In the genomic region with DNA sequence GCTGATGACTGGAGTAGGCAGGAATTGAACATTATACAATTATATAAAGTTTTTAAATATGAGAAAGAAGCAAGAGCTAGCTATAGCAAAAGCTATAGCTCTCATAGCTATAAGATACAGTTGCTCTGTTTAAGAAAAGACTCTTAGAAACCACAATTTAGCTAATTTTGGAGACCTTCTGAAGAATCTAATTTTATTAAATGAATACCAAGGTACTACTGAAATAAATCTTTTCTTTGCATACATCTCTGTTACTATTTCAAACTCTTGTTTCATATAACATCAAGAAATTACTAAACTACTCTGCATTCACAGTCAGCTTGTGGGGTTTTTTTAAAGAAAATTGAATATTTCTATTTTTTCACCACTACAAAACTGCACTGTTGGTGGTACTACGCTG, we compare ENCODE assay signal across 1 cellular context.
TF ChIP-seq lines count a peak whose summit lies in the region.

No MANE protein-coding gene starts in this region.

TF ChIP-seq in GM12878, 131 proteins besides CTCF, POLR2A, EP300 and RAD21 (continued from another document):
- TF ChIP-seq, protein P1, sequence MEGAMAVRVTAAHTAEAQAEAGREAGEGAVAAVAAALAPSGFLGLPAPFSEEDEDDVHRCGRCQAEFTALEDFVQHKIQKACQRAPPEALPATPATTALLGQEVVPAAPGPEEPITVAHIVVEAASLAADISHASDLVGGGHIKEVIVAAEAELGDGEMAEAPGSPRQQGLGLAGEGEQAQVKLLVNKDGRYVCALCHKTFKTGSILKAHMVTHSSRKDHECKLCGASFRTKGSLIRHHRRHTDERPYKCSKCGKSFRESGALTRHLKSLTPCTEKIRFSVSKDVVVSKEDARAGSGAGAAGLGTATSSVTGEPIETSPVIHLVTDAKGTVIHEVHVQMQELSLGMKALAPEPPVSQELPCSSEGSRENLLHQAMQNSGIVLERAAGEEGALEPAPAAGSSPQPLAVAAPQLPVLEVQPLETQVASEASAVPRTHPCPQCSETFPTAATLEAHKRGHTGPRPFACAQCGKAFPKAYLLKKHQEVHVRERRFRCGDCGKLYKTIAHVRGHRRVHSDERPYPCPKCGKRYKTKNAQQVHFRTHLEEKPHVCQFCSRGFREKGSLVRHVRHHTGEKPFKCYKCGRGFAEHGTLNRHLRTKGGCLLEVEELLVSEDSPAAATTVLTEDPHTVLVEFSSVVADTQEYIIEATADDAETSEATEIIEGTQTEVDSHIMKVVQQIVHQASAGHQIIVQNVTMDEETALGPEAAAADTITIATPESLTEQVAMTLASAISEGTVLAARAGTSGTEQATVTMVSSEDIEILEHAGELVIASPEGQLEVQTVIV (IDR thresholded peaks at IDR 0.05; ENCODE audit: borderline replicate concordance, partially characterized antibody), result no peak
- TF ChIP-seq CBX3 (IDR thresholded peaks at IDR 0.05; ENCODE audit: borderline replicate concordance, low read depth), result no peak
- TF ChIP-seq BCL11A (IDR thresholded peaks at IDR 0.05; ENCODE audit: low read depth, low read length), result no peak
- TF ChIP-seq KLF5 (IDR thresholded peaks at IDR 0.05; ENCODE audit: partially characterized antibody), result no peak
- TF ChIP-seq ZNF217 (IDR thresholded peaks at IDR 0.05), result 0 out of 2 replicates have a peak, but pooled peaks have one; percentile 20
- TF ChIP-seq NFXL1 (IDR thresholded peaks at IDR 0.05; ENCODE audit: borderline replicate concordance), result no peak
- TF ChIP-seq ZSCAN29 (IDR thresholded peaks at IDR 0.05), result no peak
- no peak for TF ChIP-seq ZNF24 (IDR thresholded peaks at IDR 0.05)
- peak; percentile 83 for TF ChIP-seq MEF2A (IDR thresholded peaks at IDR 0.05; ENCODE audit: insufficient read depth, low read depth, low read length)
- TF ChIP-seq MYB (IDR thresholded peaks at IDR 0.05; ENCODE audit: borderline replicate concordance, low read depth, low read length), result no peak
- TF ChIP-seq KAT2A (conservative IDR thresholded peaks at IDR 0.05; ENCODE audit: control insufficient read depth, low read depth, low read length), result no peak
- no peak for TF ChIP-seq NR2C2 (IDR thresholded peaks at IDR 0.05; ENCODE audit: borderline replicate concordance, control insufficient read depth, insufficient read length, low read depth)
- TF ChIP-seq CBFB (IDR thresholded peaks at IDR 0.05; ENCODE audit: low read depth), result no peak
- peak; percentile 78 for TF ChIP-seq NFIC (IDR thresholded peaks at IDR 0.05; ENCODE audit: low read depth, low read length)
- TF ChIP-seq ZNF207 (IDR thresholded peaks at IDR 0.05; ENCODE audit: borderline replicate concordance), result no peak
